Comparison of ENCODE assay signal across 29 cellular contexts in the genomic region with DNA sequence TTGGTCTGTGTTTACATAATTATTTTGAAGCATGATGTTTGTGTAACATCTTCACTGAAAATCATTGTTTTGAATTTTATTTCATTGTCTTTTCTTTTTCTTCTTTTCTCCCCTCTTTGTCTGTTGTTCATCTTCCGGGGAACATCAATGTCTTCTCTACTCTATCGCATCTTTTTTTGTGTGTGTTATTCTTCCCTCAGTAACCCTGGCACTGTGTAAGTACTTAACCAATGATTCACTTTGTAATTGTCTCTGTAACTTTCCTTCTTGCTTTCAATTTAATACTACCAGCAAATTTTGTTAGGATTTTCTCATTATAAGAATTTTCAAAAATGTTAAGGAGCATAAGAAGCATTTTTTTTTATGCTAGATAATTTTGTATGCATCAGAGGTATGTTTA.
DNase-seq lines count a peak whose midpoint lies in the region; ATAC-seq and TF ChIP-seq lines count a peak whose summit lies in the region.
"Had no signal": no experiment of that assay in that cellular context is flagged by ENCODE, and none has a peak within 500 bp of the region (broad histone marks: within the 10 kb centered on the region; RNA-seq: fewer than 3 reads in every experiment).

No MANE protein-coding gene starts in this region.

- ATAC-seq in PC-3 (no peak), GM21723 (IDR thresholded peaks at IDR 0.05; ENCODE audit: unreplicated experiment) (no peak), GM21619 (IDR thresholded peaks at IDR 0.05; ENCODE audit: unreplicated experiment) (no peak), HG02571 (IDR thresholded peaks at IDR 0.05; ENCODE audit: unreplicated experiment) (no peak)
- no peak for ATAC-seq in activated CD8-positive, alpha-beta T cell treated with anti-CD3 and anti-CD28 coated beads, Interleukin-2, amount 10 ng/mL, durations not matched to agents 7 days and 5 days
- ATAC-seq: activated T-cell treated with anti-CD3 and anti-CD28 coated beads, Interleukin-2, amount 50 U/mL, for 4 hours; effector memory CD8-positive, alpha-beta T cell; HCT116; left colon had no signal

- POLR2A ChIA-PET in PC-3 (lab: Charles Lee; ENCODE audit: unreplicated experiment): no interaction called here
- POLR2A ChIA-PET in activated CD8-positive, alpha-beta T cell treated with anti-CD3 and anti-CD28 coated beads, Interleukin-2, amount 10 ng/mL, durations not matched to agents 7 days and 5 days (lab: Charles Lee): no interaction called here

- CTCF ChIA-PET in PC-3 (lab: Charles Lee): no interaction called here
- CTCF ChIA-PET in activated CD8-positive, alpha-beta T cell treated with anti-CD3 and anti-CD28 coated beads, Interleukin-2, amount 10 ng/mL, durations not matched to agents 7 days and 5 days (lab: Charles Lee): no interaction called here

- no peaks in the 10 kb centered on the region for H3K79me2 ChIP-seq in PC-3 (ENCODE audit: low read length)

- H3K27ac Mint-ChIP-seq in chondrocyte (ENCODE audit: unreplicated experiment): peak overlapping the region; percentile 27
- no peak overlapping the region for H3K27ac Mint-ChIP-seq in activated CD8-positive, alpha-beta T cell treated with anti-CD3 and anti-CD28 coated beads, Interleukin-2, amount 10 ng/mL, durations not matched to agents 7 days and 5 days
- H3K27ac Mint-ChIP-seq: effector memory CD8-positive, alpha-beta T cell; naive B cell; T-helper 2 cell treated with Interferon-gamma antibody and Interleukin-4, amounts not matched to agents 5 μg/mL and 100 μg/mL, for 36 hours had no signal

- H3K4me3 ChIP-seq in AG10803 (ENCODE audit: low read length): no peak overlapping the region
- H3K4me3 ChIP-seq in PC-3 (ENCODE audit: low read length): no peak overlapping the region
- H3K4me3 ChIP-seq: BLaER1, coronary artery, tibial nerve had no signal

- no peak overlapping the region for H3K27ac ChIP-seq in PC-3 (ENCODE audit: low read length)
- H3K27ac ChIP-seq: BLaER1, coronary artery, HL-60, tibial nerve had no signal

- H3K27me3 Mint-ChIP-seq in chondrocyte (ENCODE audit: low read depth): no peaks in the 10 kb centered on the region
- H3K27me3 Mint-ChIP-seq in activated CD8-positive, alpha-beta T cell treated with anti-CD3 and anti-CD28 coated beads, Interleukin-2, amount 10 ng/mL, durations not matched to agents 7 days and 5 days (ENCODE audit: low read depth): no peaks in the 10 kb centered on the region
- H3K27me3 Mint-ChIP-seq: effector memory CD8-positive, alpha-beta T cell; naive B cell had no signal

- peak; percentile 47 for DNase-seq in AG10803 (ENCODE audit: low read depth)
- peak; percentile 3 for DNase-seq in PC-3
- DNase-seq in chondrocyte (ENCODE audit: low spot score): no peak
- peak; percentile 23 for DNase-seq in non-pigmented ciliary epithelial cell (ENCODE audit: low read depth)
- DNase-seq in activated CD8-positive, alpha-beta T cell treated with anti-CD3 and anti-CD28 coated beads, Interleukin-2, amount 10 ng/mL, durations not matched to agents 7 days and 5 days: no peak
- DNase-seq: ACHN; activated CD4-positive, alpha-beta T cell treated with anti-CD3 and anti-CD28 coated beads for 48 hours; activated T-cell treated with anti-CD3 and anti-CD28 coated beads, Interleukin-2, amount 50 U/mL, for 4 hours; COR-L47; DND-41; effector memory CD8-positive, alpha-beta T cell; foreskin melanocyte; left colon; mesendoderm; naive B cell; NCI-H1048; NCI-H1694; nucleus accumbens; small intestine; stimulated activated CD4-positive, alpha-beta T cell treated with anti-CD3 and anti-CD28 coated beads, Interleukin-1b, Interleukin-23, amount 100 ng/mL, for 48 hours had no signal

- peaks cover 35% of the 10 kb centered on the region for H3K4me1 Mint-ChIP-seq in chondrocyte (ENCODE audit: low read depth)
- H3K4me1 Mint-ChIP-seq in activated CD8-positive, alpha-beta T cell treated with anti-CD3 and anti-CD28 coated beads, Interleukin-2, amount 10 ng/mL, durations not matched to agents 7 days and 5 days (ENCODE audit: low read depth): no peaks in the 10 kb centered on the region
- H3K4me1 Mint-ChIP-seq: naive B cell had no signal

- H4K20me1 ChIP-seq in PC-3 (ENCODE audit: low read length): no peaks in the 10 kb centered on the region
- H4K20me1 ChIP-seq: BLaER1 had no signal

- H3K36me3 Mint-ChIP-seq in chondrocyte (ENCODE audit: low read depth): peaks cover 9% of the 10 kb centered on the region
- H3K36me3 Mint-ChIP-seq in activated CD8-positive, alpha-beta T cell treated with anti-CD3 and anti-CD28 coated beads, Interleukin-2, amount 10 ng/mL, durations not matched to agents 7 days and 5 days (ENCODE audit: low read depth): no peaks in the 10 kb centered on the region

- no peaks in the 10 kb centered on the region for H3F3A ChIP-seq in PC-3 (ENCODE audit: low read length, unreplicated experiment)

- peaks cover 4% of the 10 kb centered on the region; the same call in 1 of the 2 replicates for H3K4me1 ChIP-seq in PC-3 (ENCODE audit: insufficient read depth, low read length)
- H3K4me1 ChIP-seq: BLaER1 had no signal

- no peak overlapping the region for H3K4me2 ChIP-seq in PC-3 (ENCODE audit: low read length)
- H3K4me2 ChIP-seq: BLaER1 had no signal

- H2AFZ ChIP-seq in PC-3 (ENCODE audit: low read length): no peak overlapping the region

- no peaks in the 10 kb centered on the region for H3K9me2 ChIP-seq in PC-3 (replicated peaks; ENCODE audit: low read length)

- no TSS peak for BruUV-seq in PC-3 (replicated peaks; lab: Mats Ljungman, UMichigan)

- TF ChIP-seq CTCF in AG10803 (conservative IDR thresholded peaks at IDR 0.05; ENCODE audit: low read length) (no peak), PC-3 (conservative IDR thresholded peaks at IDR 0.05; ENCODE audit: low read depth, low read length) (no peak), chondrocyte (IDR thresholded peaks at IDR 0.05) (no peak)

- no peaks in the 10 kb centered on the region for H3K27me3 ChIP-seq in PC-3 (ENCODE audit: low read length)
- H3K27me3 ChIP-seq: BLaER1, tibial nerve had no signal

- H3K36me3 ChIP-seq in PC-3 (ENCODE audit: low read depth, low read length): 0 out of 2 replicates have a peak, but pooled peaks cover 2% of the 10 kb centered on the region
- H3K36me3 ChIP-seq: BLaER1 had no signal

- H3K9me3 Mint-ChIP-seq in chondrocyte (ENCODE audit: low read depth): no peaks in the 10 kb centered on the region
- H3K9me3 Mint-ChIP-seq in activated CD8-positive, alpha-beta T cell treated with anti-CD3 and anti-CD28 coated beads, Interleukin-2, amount 10 ng/mL, durations not matched to agents 7 days and 5 days (ENCODE audit: insufficient read depth): no peaks in the 10 kb centered on the region
- H3K9me3 Mint-ChIP-seq: activated T-cell treated with anti-CD3 and anti-CD28 coated beads, Interleukin-2, amount 50 U/mL, for 4 hours; effector memory CD8-positive, alpha-beta T cell; naive B cell; T-helper 2 cell treated with Interferon-gamma antibody and Interleukin-4, amounts not matched to agents 5 μg/mL and 100 μg/mL, for 36 hours had no signal

- H3K9me3 ChIP-seq in PC-3 (ENCODE audit: low read length): no peaks in the 10 kb centered on the region
- H3K9me3 ChIP-seq: BLaER1, tibial nerve had no signal

- intact Hi-C loops in PC-3 (cut with micrococcal nuclease): no loop called here

- H3K4me3 Mint-ChIP-seq in chondrocyte (ENCODE audit: unreplicated experiment): no peak overlapping the region
- no peak overlapping the region for H3K4me3 Mint-ChIP-seq in activated CD8-positive, alpha-beta T cell treated with anti-CD3 and anti-CD28 coated beads, Interleukin-2, amount 10 ng/mL, durations not matched to agents 7 days and 5 days
- H3K4me3 Mint-ChIP-seq: activated T-cell treated with anti-CD3 and anti-CD28 coated beads, Interleukin-2, amount 50 U/mL, for 4 hours; effector memory CD8-positive, alpha-beta T cell; naive B cell; T-helper 2 cell treated with Interferon-gamma antibody and Interleukin-4, amounts not matched to agents 5 μg/mL and 100 μg/mL, for 36 hours had no signal

- H3K9ac ChIP-seq in PC-3 (ENCODE audit: low read length): no peak overlapping the region
- H3K9ac ChIP-seq: BLaER1 had no signal

Comparison
In these comparisons a context has a peak if more than half of its experiments do, and no peak if none do; other contexts are left out.
1. DNase-seq: peak in AG10803 (single experiment), PC-3 (single experiment) and non-pigmented ciliary epithelial cell (single experiment); none in chondrocyte (single experiment) and activated CD8-positive, alpha-beta T cell treated with anti-CD3 and anti-CD28 coated beads, Interleukin-2, amount 10 ng/mL, durations not matched to agents 7 days and 5 days (single experiment).